Comparison of ENCODE assay signal across 1 cellular context in genomic region chr1:26045712-26046312, GRCh38.
TF ChIP-seq lines count a peak whose summit lies in the region.

Gene SLC30A2 (minus strand): TSS chr1:26046118. CDS start chr1:26045896, 222 bp downstream.

TF ChIP-seq in K562, 482 proteins besides CTCF, POLR2A, EP300 and RAD21:
- TF ChIP-seq MBD1 (CRISPR knock-in tag; IDR thresholded peaks at IDR 0.05) (0 out of 2 replicates have a peak, but pooled peaks have one; percentile 68), HDAC8 (tag; IDR thresholded peaks at IDR 0.05) (no peak), ZNF507 (tag; conservative IDR thresholded peaks at IDR 0.05) (no peak), SMARCC2 (IDR thresholded peaks at IDR 0.05; ENCODE audit: low read depth) (no peak), EHMT2 (IDR thresholded peaks at IDR 0.05) (no peak), GABPB1 (CRISPR knock-in tag; IDR thresholded peaks at IDR 0.05) (0 out of 2 replicates have a peak, but pooled peaks have one; percentile 32), ZFX (CRISPR knock-in tag; IDR thresholded peaks at IDR 0.05) (no peak), ZNF696 (CRISPR knock-in tag; conservative IDR thresholded peaks at IDR 0.05) (no peak), ZNF24 (IDR thresholded peaks at IDR 0.05) (no peak), MEIS2 (IDR thresholded peaks at IDR 0.05; ENCODE audit: partially characterized antibody) (no peak), GABPB2 (CRISPR knock-in tag; conservative IDR thresholded peaks at IDR 0.05) (no peak), ZBTB12 (CRISPR knock-in tag; IDR thresholded peaks at IDR 0.05) (no peak), PRPF4 (IDR thresholded peaks at IDR 0.05; ENCODE audit: insufficient read depth, low read depth, low read length, poor library complexity, severe bottlenecking) (peak; percentile 36), NRF1 (conservative IDR thresholded peaks at IDR 0.05 in 1 of 2, IDR thresholded peaks at IDR 0.05 in 1 of 2) (0 out of 4 replicates have a peak, but pooled peaks of 1 of the 2 experiments have one; percentile 6), SMAD1 (IDR thresholded peaks at IDR 0.05; ENCODE audit: low read depth, low read length, partially characterized antibody) (no peak), POLR2G (IDR thresholded peaks at IDR 0.05; ENCODE audit: low read depth, low read length) (no peak), RBFOX2 (IDR thresholded peaks at IDR 0.05; ENCODE audit: low read depth, low read length) (peak; percentile 29; the same call in 1 of the 2 replicates), NCOA2 (IDR thresholded peaks at IDR 0.05; ENCODE audit: partially characterized antibody in 2 of 2) (no peak), GTF2E2 (tag; IDR thresholded peaks at IDR 0.05) (no peak), BDP1 (IDR thresholded peaks at IDR 0.05; ENCODE audit: insufficient read depth, insufficient read length) (no peak), ZNF263 (CRISPR knock-in tag; IDR thresholded peaks at IDR 0.05; ENCODE audit: borderline replicate concordance) (no peak), TEAD2 (tag; IDR thresholded peaks at IDR 0.05) (no peak), FOSL1 (tag; conservative IDR thresholded peaks at IDR 0.05) (no peak), ZNF586 (CRISPR knock-in tag; conservative IDR thresholded peaks at IDR 0.05) (no peak), CREM (IDR thresholded peaks at IDR 0.05; ENCODE audit: low read depth) (no peak), KAT2B (IDR thresholded peaks at IDR 0.05; ENCODE audit: low read depth, low read length) (no peak), FOXJ3 (CRISPR knock-in tag; IDR thresholded peaks at IDR 0.05) (no peak), HLTF (IDR thresholded peaks at IDR 0.05) (no peak), ARID2 (IDR thresholded peaks at IDR 0.05) (no peak), TCF3 (CRISPR knock-in tag; IDR thresholded peaks at IDR 0.05) (no peak), TFAM (CRISPR knock-in tag; conservative IDR thresholded peaks at IDR 0.05) (no peak), CTBP1 (IDR thresholded peaks at IDR 0.05; ENCODE audit: borderline replicate concordance) (no peak), RFX5 (IDR thresholded peaks at IDR 0.05; ENCODE audit: low read depth, low read length) (no peak), SRF (CRISPR knock-in tag; IDR thresholded peaks at IDR 0.05) (no peak), ZNF592 (IDR thresholded peaks at IDR 0.05) (peak; percentile 39; the same call in 1 of the 2 replicates), JUND (IDR thresholded peaks at IDR 0.05; ENCODE audit: borderline replicate concordance, low read depth, low read length) (no peak), JUND (tag; IDR thresholded peaks at IDR 0.05; ENCODE audit: borderline replicate concordance, low read depth, low read length) (no peak), ZNF324 (CRISPR knock-in tag; IDR thresholded peaks at IDR 0.05) (no peak), ZNF717 (CRISPR knock-in tag; IDR thresholded peaks at IDR 0.05) (no peak)
- TF ChIP-seq, protein P1, sequence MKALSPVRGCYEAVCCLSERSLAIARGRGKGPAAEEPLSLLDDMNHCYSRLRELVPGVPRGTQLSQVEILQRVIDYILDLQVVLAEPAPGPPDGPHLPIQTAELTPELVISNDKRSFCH (CRISPR knock-in tag; IDR thresholded peaks at IDR 0.05) = no peak
- TF ChIP-seq, protein P1 (tag; IDR thresholded peaks at IDR 0.05) = no peak
- TF ChIP-seq, protein P2, sequence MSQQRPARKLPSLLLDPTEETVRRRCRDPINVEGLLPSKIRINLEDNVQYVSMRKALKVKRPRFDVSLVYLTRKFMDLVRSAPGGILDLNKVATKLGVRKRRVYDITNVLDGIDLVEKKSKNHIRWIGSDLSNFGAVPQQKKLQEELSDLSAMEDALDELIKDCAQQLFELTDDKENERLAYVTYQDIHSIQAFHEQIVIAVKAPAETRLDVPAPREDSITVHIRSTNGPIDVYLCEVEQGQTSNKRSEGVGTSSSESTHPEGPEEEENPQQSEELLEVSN (IDR thresholded peaks at IDR 0.05; ENCODE audit: borderline replicate concordance in 1 of 2, extremely low read depth in 1 of 2, insufficient read depth in 1 of 2, insufficient read length in 1 of 2, low read depth in 1 of 2, low read length in 1 of 2, poor library complexity in 1 of 2, severe bottlenecking in 1 of 2) = peak; percentile 23 to 42
- TF ChIP-seq, protein P3, sequence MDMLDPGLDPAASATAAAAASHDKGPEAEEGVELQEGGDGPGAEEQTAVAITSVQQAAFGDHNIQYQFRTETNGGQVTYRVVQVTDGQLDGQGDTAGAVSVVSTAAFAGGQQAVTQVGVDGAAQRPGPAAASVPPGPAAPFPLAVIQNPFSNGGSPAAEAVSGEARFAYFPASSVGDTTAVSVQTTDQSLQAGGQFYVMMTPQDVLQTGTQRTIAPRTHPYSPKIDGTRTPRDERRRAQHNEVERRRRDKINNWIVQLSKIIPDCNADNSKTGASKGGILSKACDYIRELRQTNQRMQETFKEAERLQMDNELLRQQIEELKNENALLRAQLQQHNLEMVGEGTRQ (CRISPR knock-in tag; IDR thresholded peaks at IDR 0.05) = no peak
- TF ChIP-seq, protein P4, sequence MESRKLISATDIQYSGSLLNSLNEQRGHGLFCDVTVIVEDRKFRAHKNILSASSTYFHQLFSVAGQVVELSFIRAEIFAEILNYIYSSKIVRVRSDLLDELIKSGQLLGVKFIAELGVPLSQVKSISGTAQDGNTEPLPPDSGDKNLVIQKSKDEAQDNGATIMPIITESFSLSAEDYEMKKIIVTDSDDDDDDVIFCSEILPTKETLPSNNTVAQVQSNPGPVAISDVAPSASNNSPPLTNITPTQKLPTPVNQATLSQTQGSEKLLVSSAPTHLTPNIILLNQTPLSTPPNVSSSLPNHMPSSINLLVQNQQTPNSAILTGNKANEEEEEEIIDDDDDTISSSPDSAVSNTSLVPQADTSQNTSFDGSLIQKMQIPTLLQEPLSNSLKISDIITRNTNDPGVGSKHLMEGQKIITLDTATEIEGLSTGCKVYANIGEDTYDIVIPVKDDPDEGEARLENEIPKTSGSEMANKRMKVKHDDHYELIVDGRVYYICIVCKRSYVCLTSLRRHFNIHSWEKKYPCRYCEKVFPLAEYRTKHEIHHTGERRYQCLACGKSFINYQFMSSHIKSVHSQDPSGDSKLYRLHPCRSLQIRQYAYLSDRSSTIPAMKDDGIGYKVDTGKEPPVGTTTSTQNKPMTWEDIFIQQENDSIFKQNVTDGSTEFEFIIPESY (CRISPR knock-in tag; IDR thresholded peaks at IDR 0.05) = peak; percentile 99
- TF ChIP-seq, protein P5, sequence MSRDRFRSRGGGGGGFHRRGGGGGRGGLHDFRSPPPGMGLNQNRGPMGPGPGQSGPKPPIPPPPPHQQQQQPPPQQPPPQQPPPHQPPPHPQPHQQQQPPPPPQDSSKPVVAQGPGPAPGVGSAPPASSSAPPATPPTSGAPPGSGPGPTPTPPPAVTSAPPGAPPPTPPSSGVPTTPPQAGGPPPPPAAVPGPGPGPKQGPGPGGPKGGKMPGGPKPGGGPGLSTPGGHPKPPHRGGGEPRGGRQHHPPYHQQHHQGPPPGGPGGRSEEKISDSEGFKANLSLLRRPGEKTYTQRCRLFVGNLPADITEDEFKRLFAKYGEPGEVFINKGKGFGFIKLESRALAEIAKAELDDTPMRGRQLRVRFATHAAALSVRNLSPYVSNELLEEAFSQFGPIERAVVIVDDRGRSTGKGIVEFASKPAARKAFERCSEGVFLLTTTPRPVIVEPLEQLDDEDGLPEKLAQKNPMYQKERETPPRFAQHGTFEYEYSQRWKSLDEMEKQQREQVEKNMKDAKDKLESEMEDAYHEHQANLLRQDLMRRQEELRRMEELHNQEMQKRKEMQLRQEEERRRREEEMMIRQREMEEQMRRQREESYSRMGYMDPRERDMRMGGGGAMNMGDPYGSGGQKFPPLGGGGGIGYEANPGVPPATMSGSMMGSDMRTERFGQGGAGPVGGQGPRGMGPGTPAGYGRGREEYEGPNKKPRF (IDR thresholded peaks at IDR 0.05; ENCODE audit: low read depth, low read length) = no peak
- TF ChIP-seq, protein P6, sequence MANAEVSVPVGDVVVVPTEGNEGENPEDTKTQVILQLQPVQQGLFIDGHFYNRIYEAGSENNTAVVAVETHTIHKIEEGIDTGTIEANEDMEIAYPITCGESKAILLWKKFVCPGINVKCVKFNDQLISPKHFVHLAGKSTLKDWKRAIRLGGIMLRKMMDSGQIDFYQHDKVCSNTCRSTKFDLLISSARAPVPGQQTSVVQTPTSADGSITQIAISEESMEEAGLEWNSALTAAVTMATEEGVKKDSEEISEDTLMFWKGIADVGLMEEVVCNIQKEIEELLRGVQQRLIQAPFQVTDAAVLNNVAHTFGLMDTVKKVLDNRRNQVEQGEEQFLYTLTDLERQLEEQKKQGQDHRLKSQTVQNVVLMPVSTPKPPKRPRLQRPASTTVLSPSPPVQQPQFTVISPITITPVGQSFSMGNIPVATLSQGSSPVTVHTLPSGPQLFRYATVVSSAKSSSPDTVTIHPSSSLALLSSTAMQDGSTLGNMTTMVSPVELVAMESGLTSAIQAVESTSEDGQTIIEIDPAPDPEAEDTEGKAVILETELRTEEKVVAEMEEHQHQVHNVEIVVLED (CRISPR knock-in tag; IDR thresholded peaks at IDR 0.05) = no peak
TF ChIP-seq in K562: peak in this region for 8.
